12 cellular contexts compared by ENCODE assay signal in the genomic region with DNA sequence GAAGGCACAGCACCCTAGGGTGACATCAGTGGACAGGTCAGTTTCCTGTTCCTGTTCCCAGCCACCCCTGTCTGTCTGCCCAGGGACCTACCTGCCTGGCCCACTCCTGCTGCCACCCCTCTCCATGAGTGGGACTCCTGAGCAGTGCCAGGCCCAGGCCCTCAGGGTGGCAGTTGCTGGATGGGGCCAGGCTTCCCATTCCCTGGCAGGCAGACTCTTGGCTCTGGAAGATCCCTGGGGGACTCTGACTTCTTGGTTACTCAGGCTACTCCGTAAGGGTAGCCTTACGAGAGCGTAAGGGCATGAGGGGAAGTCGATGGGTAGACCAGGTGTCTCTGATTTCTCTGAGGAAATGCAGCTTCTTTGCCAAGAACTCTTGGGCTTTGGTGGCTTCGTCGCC. TPM values are rescaled to one million over a fixed set of nuclear protein-coding genes. Genes with fewer than 3 reads are reported as not detected.
DNase-seq lines count a peak whose midpoint lies in the region; ATAC-seq and TF ChIP-seq lines count a peak whose summit lies in the region.
"Had no signal": no experiment of that assay in that cellular context is flagged by ENCODE, and none has a peak within 500 bp of the region (broad histone marks: within the 10 kb centered on the region; RNA-seq: fewer than 3 reads in every experiment).

No MANE protein-coding gene starts in this region.

- ATAC-seq in right cardiac atrium (no peak), PC-3 (no peak)
- ATAC-seq: naive thymus-derived CD4-positive, alpha-beta T cell had no signal

- CTCF ChIA-PET in BJ (lab: Yijun Ruan, JAX), result interaction anchor here (0.8 to 1.7 kb wide), 3 partner anchors 20 to 24 kb away, joined by 4 to 5 read pairs (median 4); no protein-coding TSS in a partner anchor
- CTCF ChIA-PET in PC-3 (lab: Charles Lee), result no interaction called here

- intact Hi-C loops in ascending aorta (cut with DNase I), result no loop called here
- intact Hi-C loops in right cardiac atrium (cut with DNase I), result no loop called here
- intact Hi-C loops in PC-3 (cut with micrococcal nuclease), result no loop called here

- H3K4me3 ChIP-seq in BJ (ENCODE audit: low read depth, low read length), result peak overlapping the region; percentile 63
- peak overlapping the region; percentile 68 to 97 for H3K4me3 ChIP-seq in ascending aorta
- H3K4me3 ChIP-seq in right cardiac atrium (ENCODE audit: low read length), result peak overlapping the region; percentile 40
- H3K4me3 ChIP-seq in skeletal muscle satellite cell (ENCODE audit: low read length), result peak overlapping the region; percentile 97
- H3K4me3 ChIP-seq in PC-3 (ENCODE audit: low read length), result no peak overlapping the region

- H3K79me2 ChIP-seq in PC-3 (ENCODE audit: low read length), result no peaks in the 10 kb centered on the region

- TF ChIP-seq CTCF in BJ (IDR thresholded peaks at IDR 0.05; ENCODE audit: insufficient read depth, low read depth, low read length) (no peak), ascending aorta (IDR thresholded peaks at IDR 0.05) (no peak), PC-3 (conservative IDR thresholded peaks at IDR 0.05; ENCODE audit: low read depth, low read length) (no peak)

- H3F3A ChIP-seq in PC-3 (ENCODE audit: low read length, unreplicated experiment), result no peaks in the 10 kb centered on the region

- H3K27me3 ChIP-seq in BJ (ENCODE audit: control insufficient read depth, insufficient read depth, low read length) (no peaks in the 10 kb centered on the region), ascending aorta (no peaks in the 10 kb centered on the region), right cardiac atrium (ENCODE audit: control insufficient read depth, insufficient read depth) (no peaks in the 10 kb centered on the region), skeletal muscle satellite cell (ENCODE audit: control insufficient read depth, insufficient read depth, low read length) (no peaks in the 10 kb centered on the region), PC-3 (ENCODE audit: low read length) (no peaks in the 10 kb centered on the region)

- no peaks in the 10 kb centered on the region for H4K20me1 ChIP-seq in PC-3 (ENCODE audit: low read length)

- DNase-seq in BJ (ENCODE audit: low read depth), result no peak
- no peak for DNase-seq in ascending aorta (ENCODE audit: low spot score in 2 of 2)
- DNase-seq in right cardiac atrium, result peak in 2 of 3 donors; percentile 70 to 71
- no peak for DNase-seq in AG20443 (ENCODE audit: low spot score)
- no peak for DNase-seq in GM19238 (ENCODE audit: insufficient read length, low spot score)
- no peak for DNase-seq in cortex of kidney (lab: John Stamatoyannopoulos, UW)
- no peak for DNase-seq in PC-3
- DNase-seq: hippocampal formation; naive thymus-derived CD4-positive, alpha-beta T cell; NCI-H2029; stimulated activated CD4-positive, alpha-beta T cell treated with anti-CD3 and anti-CD28 coated beads, Interleukin-4, amount 100 ng/mL, for 1 hour had no signal

- H3K4me1 ChIP-seq in ascending aorta (peaks cover 16 to 18% of the 10 kb centered on the region in 2 donors), right cardiac atrium (ENCODE audit: control insufficient read depth, insufficient read depth, low read length) (peaks cover 13% of the 10 kb centered on the region), skeletal muscle satellite cell (ENCODE audit: control insufficient read depth, insufficient read depth, low read length) (peaks cover 72% of the 10 kb centered on the region), PC-3 (ENCODE audit: insufficient read depth, low read length) (peaks cover 5% of the 10 kb centered on the region; the same call in 1 of the 2 replicates)

- H3K4me2 ChIP-seq in skeletal muscle satellite cell (ENCODE audit: low read length) (peak overlapping the region; percentile 99), PC-3 (ENCODE audit: low read length) (no peak overlapping the region)

- no peaks in the 10 kb centered on the region for H3K9me3 ChIP-seq in ascending aorta
- H3K9me3 ChIP-seq in right cardiac atrium (ENCODE audit: control insufficient read depth, low read length), result no peaks in the 10 kb centered on the region
- H3K9me3 ChIP-seq in skeletal muscle satellite cell (replicated peaks; ENCODE audit: low read length), result no peaks in the 10 kb centered on the region
- no peaks in the 10 kb centered on the region for H3K9me3 ChIP-seq in PC-3 (ENCODE audit: low read length)

- POLR2A ChIA-PET in BJ (lab: Charles Lee), result interaction anchor here (0.6 to 0.7 kb wide), 2 partner anchors 20 to 21 kb away, joined by 3 to 4 read pairs; no protein-coding TSS in a partner anchor
- POLR2A ChIA-PET in PC-3 (lab: Charles Lee; ENCODE audit: unreplicated experiment), result no interaction called here

- H3K9ac ChIP-seq in skeletal muscle satellite cell (ENCODE audit: low read depth, low read length) (peak overlapping the region; percentile 99), PC-3 (ENCODE audit: low read length) (no peak overlapping the region)

- H3K27ac ChIP-seq in ascending aorta (peak overlapping the region; percentile 96 to 98), right cardiac atrium (ENCODE audit: low read length) (peak overlapping the region; percentile 43), PC-3 (ENCODE audit: low read length) (no peak overlapping the region)

- H3K9me2 ChIP-seq in PC-3 (replicated peaks; ENCODE audit: low read length), result no peaks in the 10 kb centered on the region

- H2AFZ ChIP-seq in PC-3 (ENCODE audit: low read length), result no peak overlapping the region

- WGBS in right cardiac atrium, result 58% methylated on average over 6 of the region's 6 CpGs

- H3K36me3 ChIP-seq in BJ (ENCODE audit: control insufficient read depth, insufficient read depth, low read length), result peaks cover 29% of the 10 kb centered on the region
- H3K36me3 ChIP-seq in ascending aorta, result peaks cover 50 to 65% of the 10 kb centered on the region in 2 donors
- peaks cover 48% of the 10 kb centered on the region for H3K36me3 ChIP-seq in skeletal muscle satellite cell (ENCODE audit: insufficient read depth, low read length)
- H3K36me3 ChIP-seq in PC-3 (ENCODE audit: low read depth, low read length), result peaks cover 4% of the 10 kb centered on the region; the same call in 1 of the 2 replicates

- no TSS peak for BruUV-seq in PC-3 (replicated peaks; lab: Mats Ljungman, UMichigan)

RNA-seq across cellular contexts. Expression of a gene that starts 2.7 kb away (rescaled TPM):
- polyA plus RNA-seq in BJ (2011; rRNA removed) (5,131 and 6,322 TPM in 2 replicates), right cardiac atrium (987 TPM)
- polyA minus RNA-seq in BJ (2011; rRNA and poly(A)+ RNA removed), result 562 and 936 TPM in 2 replicates
- total RNA-seq in ascending aorta (6,542 TPM), right cardiac atrium (1,000 to 10,000 TPM in 1 of 4 donors, 100 to 1,000 TPM in 3; 414 to 1,307 (median 766) TPM), PC-3 (2014; rRNA removed) (8.0 and 10.3 TPM in 2 replicates)
- 22.3 and 325 TPM in 2 replicates for total RNA-seq in skeletal muscle satellite cell (2012; rRNA removed)

RNA-seq across cellular contexts. Expression of a gene that starts 23.4 kb away (rescaled TPM):
- polyA plus RNA-seq in BJ (2011; rRNA removed) (44.4 and 71.3 TPM in 2 replicates), right cardiac atrium (28.6 TPM)
- polyA minus RNA-seq in BJ (2011; rRNA and poly(A)+ RNA removed), result 75.4 and 78.3 TPM in 2 replicates
- total RNA-seq in ascending aorta (45.4 TPM), right cardiac atrium (10 to 100 TPM; 34.6 to 57.4 (median 40.8) TPM), PC-3 (2014; rRNA removed) (13.6 and 22.7 TPM in 2 replicates)
- 7.4 and 9.2 TPM in 2 replicates for total RNA-seq in skeletal muscle satellite cell (2012; rRNA removed)

RNA-seq across cellular contexts. Expression of a gene that starts 30.0 kb away (rescaled TPM):
- polyA plus RNA-seq in BJ (2011; rRNA removed) (20.8 and 32.8 TPM in 2 replicates), right cardiac atrium (25.7 TPM)
- polyA minus RNA-seq in BJ (2011; rRNA and poly(A)+ RNA removed), result 28.9 and 29.6 TPM in 2 replicates
- total RNA-seq in ascending aorta (112 TPM), right cardiac atrium (10 to 100 TPM; 28.2 to 39.2 (median 30.5) TPM), PC-3 (2014; rRNA removed) (43.6 and 55.1 TPM in 2 replicates)
- 48.7 and 52.6 TPM in 2 replicates for total RNA-seq in skeletal muscle satellite cell (2012; rRNA removed)

RNA-seq across cellular contexts. Expression of a gene that starts 30.6 kb away (rescaled TPM):
- 11.5 and 17.1 TPM in 2 replicates for polyA plus RNA-seq in BJ (2011; rRNA removed)
- 25.8 and 26.0 TPM in 2 replicates for polyA minus RNA-seq in BJ (2011; rRNA and poly(A)+ RNA removed)
- total RNA-seq in ascending aorta, result 0.53 TPM
- 10 to 100 TPM; 20.6 to 23.8 (median 22.3) TPM for total RNA-seq in right cardiac atrium
- polyA plus RNA-seq in right cardiac atrium, result 8.0 TPM
- total RNA-seq in skeletal muscle satellite cell (2012; rRNA removed), result 6.6 and 7.4 TPM in 2 replicates
- total RNA-seq in PC-3 (2014; rRNA removed), result 7.4 TPM in 2 replicates

RNA-seq across cellular contexts. Expression of a gene that starts 57.8 kb away (rescaled TPM):
- 51.2 and 52.8 TPM in 2 replicates for polyA plus RNA-seq in BJ (2011; rRNA removed)
- 113 and 154 TPM in 2 replicates for polyA minus RNA-seq in BJ (2011; rRNA and poly(A)+ RNA removed)
- total RNA-seq in ascending aorta, result 60.7 TPM
- total RNA-seq in right cardiac atrium, result 10 to 100 TPM; 52.6 to 68.1 (median 57.5) TPM
- polyA plus RNA-seq in right cardiac atrium, result 20.4 TPM
- 101 and 122 TPM in 2 replicates for total RNA-seq in skeletal muscle satellite cell (2012; rRNA removed)
- 88.6 and 91.6 TPM in 2 replicates for total RNA-seq in PC-3 (2014; rRNA removed)

Comparison
In these comparisons a context has a peak if more than half of its experiments do, and no peak if none do; other contexts are left out.
1. DNase-seq: peak in right cardiac atrium (2 of 3); none in BJ (single experiment), ascending aorta (0 of 2), AG20443 (single experiment), GM19238 (single experiment), cortex of kidney (single experiment) and PC-3 (single experiment).
2. RNA of a gene that starts 2.7 kb away (total RNA-seq): 6,542 TPM in ascending aorta (single experiment) and 414 to 1,307 TPM in right cardiac atrium; 8.0 to 10.3 TPM in PC-3; every median in the first group is over 10 times any median in the second.